8 cellular contexts compared by ENCODE assay signal in genomic region chr10:97736902-97737769, GRCh38. TPM values are rescaled to one million over a fixed set of nuclear protein-coding genes. Genes with fewer than 3 reads are reported as not detected.
A peak's percentile ranks its signal among the peaks of the same experiment; 100 is the strongest.
DNase-seq lines count a peak whose midpoint lies in the region; ATAC-seq, FAIRE-seq and TF ChIP-seq lines count a peak whose summit lies in the region.

ZFYVE27 (plus strand) TSS chr10:97737128; CDS start chr10:97738478, 1,350 bp downstream.

- H2AFZ ChIP-seq in parathyroid adenoma = peak within 1 kb of the TSS; percentile 95

- H3K4me2 ChIP-seq in parathyroid adenoma (ENCODE audit: low read length) = peak within 1 kb of the TSS; percentile 89

- no peaks in the 10 kb centered on the region for H3K27me3 ChIP-seq in adipocyte (replicated peaks; ENCODE audit: control insufficient read depth, insufficient read depth, low read length)
- H3K27me3 ChIP-seq in parathyroid adenoma (ENCODE audit: control insufficient read depth, insufficient read depth, low read length) = no peaks in the 10 kb centered on the region
- no peaks in the 10 kb centered on the region for H3K27me3 ChIP-seq in tibial artery

- TF ChIP-seq CTCF in parathyroid adenoma (IDR thresholded peaks at IDR 0.05) = no peak
- no peak for TF ChIP-seq CTCF in tibial artery (IDR thresholded peaks at IDR 0.05)

- H3K9ac ChIP-seq in adipocyte (ENCODE audit: low read length) (peak within 1 kb of the TSS; percentile 95), parathyroid adenoma (peak within 1 kb of the TSS; percentile 89)

- DNase-seq in GM12891 (ENCODE audit: insufficient read length, low spot score) (peak; percentile 94), NCI-H128 (lab: John Stamatoyannopoulos, UW; ENCODE audit: unreplicated experiment) (peak; percentile 61), T follicular helper cell (ENCODE audit: low read depth) (peak; percentile 91), adipocyte (ENCODE audit: low read depth) (peak; percentile 98), Right ventricle myocardium superior (peak; percentile 98), tibial artery (peak; percentile 92 to 97)

- peaks cover 19% of the 10 kb centered on the region for H3K79me2 ChIP-seq in parathyroid adenoma

- H3K36me3 ChIP-seq in adipocyte (ENCODE audit: control insufficient read depth, insufficient read depth, low read length, severe bottlenecking) (peaks cover 13% of the 10 kb centered on the region), parathyroid adenoma (ENCODE audit: control insufficient read depth, insufficient read depth, low read length) (no peaks in the 10 kb centered on the region), tibial artery (peaks cover 9 to 23% (median 13%) of the 10 kb centered on the region in 3 donors)

- peaks cover 9% of the 10 kb centered on the region for H3K4me1 ChIP-seq in adipocyte (ENCODE audit: control insufficient read depth, insufficient read depth, low read length)
- H3K4me1 ChIP-seq in parathyroid adenoma = no peaks in the 10 kb centered on the region
- H3K4me1 ChIP-seq in tibial artery = peaks cover 0 to 30% (median 21%) of the 10 kb centered on the region in 4 donors

- intact Hi-C loops in Right ventricle myocardium superior (cut with DNase I) (no loop called here), tibial artery (cut with DNase I; ENCODE audit: low total_unique reads) (no loop called here)

- FAIRE-seq in GM12891 (lab: Jason Lieb, UNC) = peak; percentile 99

- H3K9me3 ChIP-seq in adipocyte (ENCODE audit: control insufficient read depth, low read length) (no peaks in the 10 kb centered on the region), parathyroid adenoma (ENCODE audit: control insufficient read depth, low read length) (no peaks in the 10 kb centered on the region), tibial artery (no peaks in the 10 kb centered on the region)

- peak within 1 kb of the TSS; percentile 92 for H3K4me3 ChIP-seq in adipocyte (ENCODE audit: low read length)
- H3K4me3 ChIP-seq in parathyroid adenoma (ENCODE audit: low read depth, low read length) = peak within 1 kb of the TSS; percentile 97
- peak within 1 kb of the TSS; percentile 86 to 93 for H3K4me3 ChIP-seq in tibial artery

- peak; percentile 91 for TF ChIP-seq POLR2A in GM12891 (IDR thresholded peaks at IDR 0.05; ENCODE audit: low read depth, low read length)

- H3K27ac ChIP-seq in parathyroid adenoma (peak within 1 kb of the TSS; percentile 79), tibial artery (peak within 1 kb of the TSS; percentile 92 to 94)

- ATAC-seq in HG02759 (IDR thresholded peaks at IDR 0.05; ENCODE audit: unreplicated experiment) (peak; percentile 86), Right ventricle myocardium superior (ENCODE audit: poor library complexity) (peak; percentile 97)

TF ChIP-seq in GM12891, 5 proteins besides CTCF, POLR2A, EP300 and RAD21:
- TF ChIP-seq POU2F2 (IDR thresholded peaks at IDR 0.05; ENCODE audit: low read depth, low read length) = no peak; the same call in 1 of the 2 replicates
- TF ChIP-seq POLR2AphosphoS5 (IDR thresholded peaks at IDR 0.05; ENCODE audit: low read depth, low read length) = peak; percentile 87
- no peak for TF ChIP-seq PAX5 (IDR thresholded peaks at IDR 0.05; ENCODE audit: insufficient read depth, low read length, severe bottlenecking)
- no peak for TF ChIP-seq SPI1 (IDR thresholded peaks at IDR 0.05; ENCODE audit: low read depth, low read length)
TF ChIP-seq in GM12891: peak in this region for 1.

RNA-seq across cellular contexts. Expression of gene ZFYVE27, which starts in this region (rescaled TPM):
- polyA plus RNA-seq in GM12891 (2012; ENCODE audit: low read depth, missing spikeins) = 14.6 TPM
- total RNA-seq in Right ventricle myocardium superior = 10.6 TPM

Comparison
In these comparisons a context has a peak if more than half of its experiments do, and no peak if none do; other contexts are left out.
1. Peak in every context shown above with its lines: DNase-seq, ATAC-seq, H3K4me3 ChIP-seq and H3K27ac ChIP-seq.